15 cellular contexts compared by ENCODE assay signal in genomic region chr9:38484076-38484637, GRCh38. TPM values are rescaled to one million over a fixed set of nuclear protein-coding genes. Genes with fewer than 3 reads are reported as not detected.
"Had no signal": no experiment of that assay in that cellular context is flagged by ENCODE, and none has a peak within 500 bp of the region (broad histone marks: within the 10 kb centered on the region; RNA-seq: fewer than 3 reads in every experiment).

No MANE protein-coding gene starts in this region.

- H3K27ac ChIP-seq: body of pancreas, dorsolateral prefrontal cortex had no signal

- DNase-seq: activated CD4-positive, alpha-beta T cell treated with anti-CD3 and anti-CD28 coated beads for 36 hours; activated CD4-positive, alpha-beta T cell treated with anti-CD3 and anti-CD28 coated beads, Interleukin-2, amount 50 U/mL, for 48 hours; activated gamma-delta T cell treated with Interleukin-2 at 50 U/mL for 16 hours; body of pancreas; caudate nucleus; dorsolateral prefrontal cortex; head of caudate nucleus; mucosa of descending colon; naive B cell; stimulated activated CD4-positive, alpha-beta T cell treated with anti-CD3 and anti-CD28 coated beads, Interleukin-4, amount 100 ng/mL, for 24 hours; T-helper 2 cell; testis had no signal

- H3K4me3 ChIP-seq: body of pancreas, dorsolateral prefrontal cortex, mucosa of descending colon, testis had no signal

- H3K27me3 ChIP-seq: body of pancreas, testis had no signal

- H3K9me3 ChIP-seq: body of pancreas, mucosa of descending colon, testis had no signal

- H3K4me1 ChIP-seq: body of pancreas had no signal

RNA-seq across cellular contexts. Expression of gene IGFBPL1, which starts 59.9 kb away (rescaled TPM):
- total RNA-seq: activated T-helper 1 cell treated with anti-CD3 and anti-CD28 coated beads, Interleukin-12 subunit alpha, Interleukin-12 subunit beta, Interleukin-2, Interleukin-4 antibody, amounts not matched to agents 30 ng/mL and 10 ng/mL and 1 ng/mL, durations not matched to agents 14 hours and 24 hours and 36 hours; sciatic nerve had no signal
- polyA plus RNA-seq: liver had no signal
